ENCODE assay signal across 1 cellular context in the genomic region with DNA sequence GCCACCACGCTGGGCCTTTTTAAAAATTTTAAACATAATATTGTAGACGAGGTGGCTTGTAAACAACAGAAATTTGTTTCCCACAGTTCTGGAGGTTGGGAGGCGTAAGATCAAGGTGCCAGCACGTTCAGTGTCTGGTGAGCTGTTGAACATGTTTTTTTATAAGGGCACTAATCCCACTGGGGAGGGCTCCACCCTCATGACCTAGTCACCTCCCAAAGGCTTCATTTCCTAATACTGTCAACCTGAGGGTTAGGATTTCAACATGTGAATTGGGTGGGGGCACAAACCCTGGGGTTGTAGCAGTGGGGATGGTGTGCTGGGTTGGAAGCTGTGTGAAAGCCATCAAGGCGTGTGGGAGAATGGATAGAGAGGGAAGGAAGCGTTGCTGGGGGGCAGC.
TF ChIP-seq lines count a peak whose summit lies in the region.

No MANE protein-coding gene starts in this region.

TF ChIP-seq in K562, 482 proteins besides CTCF, POLR2A, EP300 and RAD21:
- TF ChIP-seq ZNF324 (CRISPR knock-in tag; IDR thresholded peaks at IDR 0.05) (no peak), MIER1 (IDR thresholded peaks at IDR 0.05; ENCODE audit: low read depth) (no peak), POLR2B (IDR thresholded peaks at IDR 0.05; ENCODE audit: low read depth, partially characterized antibody) (no peak), NFYB (IDR thresholded peaks at IDR 0.05; ENCODE audit: extremely low read depth, insufficient read length) (no peak), DNMT1 (IDR thresholded peaks at IDR 0.05) (no peak), ERF (CRISPR knock-in tag; IDR thresholded peaks at IDR 0.05) (no peak), ZNF717 (CRISPR knock-in tag; IDR thresholded peaks at IDR 0.05) (no peak)
- TF ChIP-seq, protein P1, sequence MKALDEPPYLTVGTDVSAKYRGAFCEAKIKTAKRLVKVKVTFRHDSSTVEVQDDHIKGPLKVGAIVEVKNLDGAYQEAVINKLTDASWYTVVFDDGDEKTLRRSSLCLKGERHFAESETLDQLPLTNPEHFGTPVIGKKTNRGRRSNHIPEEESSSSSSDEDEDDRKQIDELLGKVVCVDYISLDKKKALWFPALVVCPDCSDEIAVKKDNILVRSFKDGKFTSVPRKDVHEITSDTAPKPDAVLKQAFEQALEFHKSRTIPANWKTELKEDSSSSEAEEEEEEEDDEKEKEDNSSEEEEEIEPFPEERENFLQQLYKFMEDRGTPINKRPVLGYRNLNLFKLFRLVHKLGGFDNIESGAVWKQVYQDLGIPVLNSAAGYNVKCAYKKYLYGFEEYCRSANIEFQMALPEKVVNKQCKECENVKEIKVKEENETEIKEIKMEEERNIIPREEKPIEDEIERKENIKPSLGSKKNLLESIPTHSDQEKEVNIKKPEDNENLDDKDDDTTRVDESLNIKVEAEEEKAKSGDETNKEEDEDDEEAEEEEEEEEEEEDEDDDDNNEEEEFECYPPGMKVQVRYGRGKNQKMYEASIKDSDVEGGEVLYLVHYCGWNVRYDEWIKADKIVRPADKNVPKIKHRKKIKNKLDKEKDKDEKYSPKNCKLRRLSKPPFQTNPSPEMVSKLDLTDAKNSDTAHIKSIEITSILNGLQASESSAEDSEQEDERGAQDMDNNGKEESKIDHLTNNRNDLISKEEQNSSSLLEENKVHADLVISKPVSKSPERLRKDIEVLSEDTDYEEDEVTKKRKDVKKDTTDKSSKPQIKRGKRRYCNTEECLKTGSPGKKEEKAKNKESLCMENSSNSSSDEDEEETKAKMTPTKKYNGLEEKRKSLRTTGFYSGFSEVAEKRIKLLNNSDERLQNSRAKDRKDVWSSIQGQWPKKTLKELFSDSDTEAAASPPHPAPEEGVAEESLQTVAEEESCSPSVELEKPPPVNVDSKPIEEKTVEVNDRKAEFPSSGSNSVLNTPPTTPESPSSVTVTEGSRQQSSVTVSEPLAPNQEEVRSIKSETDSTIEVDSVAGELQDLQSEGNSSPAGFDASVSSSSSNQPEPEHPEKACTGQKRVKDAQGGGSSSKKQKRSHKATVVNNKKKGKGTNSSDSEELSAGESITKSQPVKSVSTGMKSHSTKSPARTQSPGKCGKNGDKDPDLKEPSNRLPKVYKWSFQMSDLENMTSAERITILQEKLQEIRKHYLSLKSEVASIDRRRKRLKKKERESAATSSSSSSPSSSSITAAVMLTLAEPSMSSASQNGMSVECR (CRISPR knock-in tag; IDR thresholded peaks at IDR 0.05): no peak
